ENCODE assay signal across 13 cellular contexts in the genomic region with DNA sequence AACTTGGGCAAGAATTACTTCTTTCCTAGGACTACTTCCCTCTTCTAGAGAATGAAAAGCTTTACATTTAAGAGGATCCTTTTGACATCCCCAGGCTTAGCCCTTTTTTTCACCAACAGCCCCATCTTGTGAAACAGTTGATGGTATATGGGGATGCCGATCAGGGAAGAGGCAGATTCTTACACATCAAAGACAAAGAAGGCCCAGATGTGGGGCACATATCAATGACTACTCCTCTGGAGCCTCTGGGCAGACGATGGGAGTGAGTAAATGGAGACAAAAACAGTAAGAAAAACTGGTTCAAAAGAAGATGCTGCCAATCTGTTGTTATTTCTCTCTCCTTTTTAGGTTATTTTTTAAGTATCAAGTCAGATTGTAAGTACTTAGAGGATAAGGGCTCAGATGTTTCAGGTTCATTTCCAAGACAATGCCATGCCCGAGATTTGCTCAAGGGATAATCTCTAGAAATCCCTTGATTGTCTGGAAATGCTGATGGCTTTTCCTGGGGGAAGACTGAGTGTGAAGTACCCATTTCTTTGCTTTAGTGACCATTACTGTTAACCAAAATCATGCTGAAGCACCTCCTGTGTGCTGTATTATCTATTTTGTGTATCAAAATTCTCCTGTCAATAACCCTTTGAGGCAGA.
A peak's percentile ranks its signal among the peaks of the same experiment; 100 is the strongest.
DNase-seq lines count a peak whose midpoint lies in the region; TF ChIP-seq lines count a peak whose summit lies in the region.
"Had no signal": no experiment of that assay in that cellular context is flagged by ENCODE, and none has a peak within 500 bp of the region (broad histone marks: within the 10 kb centered on the region; RNA-seq: fewer than 3 reads in every experiment).

No MANE protein-coding gene starts in this region.

- intact Hi-C loops in activated CD4-positive, alpha-beta memory T cell treated with anti-CD3 and anti-CD28 coated beads for 36 hours (cut with micrococcal nuclease), result no loop called here

- no peak overlapping the region for H3K4me3 ChIP-seq in HUES64 (ENCODE audit: low read length)
- H3K4me3 ChIP-seq in WERI-Rb-1 (ENCODE audit: low read depth, low read length), result no peak overlapping the region
- H3K4me3 ChIP-seq in neuronal stem cell (ENCODE audit: low read length in 2 of 2), result no peak overlapping the region

- H3K79me1 ChIP-seq in neuronal stem cell (ENCODE audit: low read depth, low read length), result no peaks in the 10 kb centered on the region

- no peak overlapping the region for H3K14ac ChIP-seq in neuronal stem cell (ENCODE audit: low read length)

- no peak for DNase-seq in activated CD4-positive, alpha-beta memory T cell treated with anti-CD3 and anti-CD28 coated beads, Interleukin-2, amount 10 ng/mL, durations not matched to agents 7 days and 5 days
- DNase-seq in activated CD4-positive, alpha-beta memory T cell treated with anti-CD3 and anti-CD28 coated beads for 36 hours, result no peak
- DNase-seq in WERI-Rb-1 (peak; percentile 49), neuronal stem cell (ENCODE audit: low spot score) (no peak), NCI-H226 (no peak), germinal center (ENCODE audit: low spot score) (no peak)
- DNase-seq: 8988T; C1 segment of cervical spinal cord; CD4-positive, alpha-beta memory T cell; COR-L47; DMS53; GF-D8 had no signal

- WGBS in HUES64, result 31% methylated on average over 2 of the region's 3 CpGs
- no CpG with 5 or more reads among the region's 3 CpGs for WGBS in neuronal stem cell (ENCODE audit: extremely low coverage in 2 of 2, insufficient read length in 2 of 2, insufficient replicate concordance in 1 of 2), 2 donors

- no peak overlapping the region for H3K18ac ChIP-seq in neuronal stem cell (ENCODE audit: low read length)

- no peaks in the 10 kb centered on the region for H3K27me3 ChIP-seq in HUES64 (ENCODE audit: insufficient read depth, low read length)
- no peaks in the 10 kb centered on the region for H3K27me3 ChIP-seq in WERI-Rb-1 (ENCODE audit: insufficient read depth, low read depth, severe bottlenecking)
- no peaks in the 10 kb centered on the region for H3K27me3 ChIP-seq in neuronal stem cell (ENCODE audit: control insufficient read depth in 3 of 3, insufficient read depth in 3 of 3, low read depth in 1 of 3, low read length in 3 of 3)

- H3K9me3 Mint-ChIP-seq in activated CD4-positive, alpha-beta memory T cell treated with anti-CD3 and anti-CD28 coated beads, Interleukin-2, amount 10 ng/mL, durations not matched to agents 7 days and 5 days, result no peaks in the 10 kb centered on the region
- H3K9me3 Mint-ChIP-seq in activated CD4-positive, alpha-beta memory T cell treated with anti-CD3 and anti-CD28 coated beads for 36 hours, result no peaks in the 10 kb centered on the region
- H3K9me3 Mint-ChIP-seq: CD4-positive, alpha-beta memory T cell had no signal

- H3K9ac ChIP-seq in HUES64 (ENCODE audit: low read depth, low read length) (no peak overlapping the region), neuronal stem cell (ENCODE audit: low read depth, low read length, poor library complexity) (no peak overlapping the region)

- no peak overlapping the region for H3K4me2 ChIP-seq in neuronal stem cell (ENCODE audit: insufficient read depth, low read length, poor library complexity, severe bottlenecking)

- peaks cover 8% of the 10 kb centered on the region for H3K36me3 Mint-ChIP-seq in activated CD4-positive, alpha-beta memory T cell treated with anti-CD3 and anti-CD28 coated beads, Interleukin-2, amount 10 ng/mL, durations not matched to agents 7 days and 5 days (ENCODE audit: low read depth)
- peaks cover 16% of the 10 kb centered on the region for H3K36me3 Mint-ChIP-seq in activated CD4-positive, alpha-beta memory T cell treated with anti-CD3 and anti-CD28 coated beads for 36 hours

- CTCF ChIA-PET in activated CD4-positive, alpha-beta memory T cell treated with anti-CD3 and anti-CD28 coated beads, Interleukin-2, amount 10 ng/mL, durations not matched to agents 7 days and 5 days (lab: Charles Lee), result no interaction called here
- CTCF ChIA-PET in activated CD4-positive, alpha-beta memory T cell treated with anti-CD3 and anti-CD28 coated beads for 36 hours (lab: Charles Lee), result no interaction called here

- peak overlapping the region; percentile 26 for H3K27ac Mint-ChIP-seq in activated CD4-positive, alpha-beta memory T cell treated with anti-CD3 and anti-CD28 coated beads, Interleukin-2, amount 10 ng/mL, durations not matched to agents 7 days and 5 days
- no peak overlapping the region for H3K27ac Mint-ChIP-seq in activated CD4-positive, alpha-beta memory T cell treated with anti-CD3 and anti-CD28 coated beads for 36 hours

- no peak overlapping the region for H2BK12ac ChIP-seq in neuronal stem cell (ENCODE audit: low read length)

- H3K4ac ChIP-seq in neuronal stem cell (ENCODE audit: low read length), result no peak overlapping the region

- H4K91ac ChIP-seq in neuronal stem cell (ENCODE audit: low read depth, low read length, poor library complexity), result no peak overlapping the region

- POLR2A ChIA-PET in activated CD4-positive, alpha-beta memory T cell treated with anti-CD3 and anti-CD28 coated beads, Interleukin-2, amount 10 ng/mL, durations not matched to agents 7 days and 5 days (lab: Charles Lee), result interaction anchor here (0.7 kb wide), 1 partner anchor 63 kb away, joined by 3 read pairs; no protein-coding TSS in a partner anchor
- POLR2A ChIA-PET in activated CD4-positive, alpha-beta memory T cell treated with anti-CD3 and anti-CD28 coated beads for 36 hours (lab: Charles Lee), result no interaction called here

- no peak overlapping the region for H2BK15ac ChIP-seq in neuronal stem cell (ENCODE audit: low read length)

- TF ChIP-seq CTCF in WERI-Rb-1 (IDR thresholded peaks at IDR 0.05; ENCODE audit: low read depth, low read length), result no peak

- no peaks in the 10 kb centered on the region for H3K9me3 ChIP-seq in HUES64 (ENCODE audit: insufficient read depth, low read depth, low read length)
- H3K9me3 ChIP-seq in WERI-Rb-1 (ENCODE audit: severe bottlenecking), result no peaks in the 10 kb centered on the region
- H3K9me3 ChIP-seq in neuronal stem cell (replicated peaks in 1 of 2; ENCODE audit: control insufficient read depth in 2 of 2, insufficient read depth in 1 of 2, low read depth in 1 of 2, low read length in 2 of 2), result no peaks in the 10 kb centered on the region

- H3K4me3 Mint-ChIP-seq in activated CD4-positive, alpha-beta memory T cell treated with anti-CD3 and anti-CD28 coated beads, Interleukin-2, amount 10 ng/mL, durations not matched to agents 7 days and 5 days, result no peak overlapping the region
- no peak overlapping the region for H3K4me3 Mint-ChIP-seq in activated CD4-positive, alpha-beta memory T cell treated with anti-CD3 and anti-CD28 coated beads for 36 hours
- H3K4me3 Mint-ChIP-seq: CD4-positive, alpha-beta memory T cell had no signal

- H2AK5ac ChIP-seq in neuronal stem cell (ENCODE audit: low read depth, low read length), result no peak overlapping the region

- H4K8ac ChIP-seq in neuronal stem cell (ENCODE audit: low read depth, low read length), result no peak overlapping the region

- peaks cover 29% of the 10 kb centered on the region for H3K4me1 ChIP-seq in HUES64 (ENCODE audit: insufficient read depth, low read length)
- H3K4me1 ChIP-seq in neuronal stem cell (ENCODE audit: control insufficient read depth in 2 of 2, insufficient read depth in 1 of 2, low read depth in 1 of 2, low read length in 2 of 2), result peaks cover 5 to 10% of the 10 kb centered on the region in 2 donors

- peaks cover 22% of the 10 kb centered on the region; the same call in 1 of the 2 replicates for H3K36me3 ChIP-seq in HUES64 (ENCODE audit: insufficient read depth, low read length)
- no peaks in the 10 kb centered on the region for H3K36me3 ChIP-seq in WERI-Rb-1
- peaks cover 0 to 8% of the 10 kb centered on the region in 2 donors for H3K36me3 ChIP-seq in neuronal stem cell (replicated peaks in 1 of 2; ENCODE audit: control insufficient read depth in 2 of 2, insufficient read depth in 2 of 2, low read length in 2 of 2)

- no peak overlapping the region for H3K23ac ChIP-seq in neuronal stem cell (ENCODE audit: low read depth, low read length, poor library complexity)

- no peaks in the 10 kb centered on the region for H3K4me1 Mint-ChIP-seq in activated CD4-positive, alpha-beta memory T cell treated with anti-CD3 and anti-CD28 coated beads, Interleukin-2, amount 10 ng/mL, durations not matched to agents 7 days and 5 days
- H3K4me1 Mint-ChIP-seq in activated CD4-positive, alpha-beta memory T cell treated with anti-CD3 and anti-CD28 coated beads for 36 hours (ENCODE audit: low read depth), result no peaks in the 10 kb centered on the region

- H3K27ac ChIP-seq in HUES64 (ENCODE audit: low read depth, low read length) (peak overlapping the region; percentile 7; the same call in 1 of the 2 replicates), WERI-Rb-1 (no peak overlapping the region), neuronal stem cell (replicated peaks; ENCODE audit: low read length) (no peak overlapping the region)

- H2AFZ ChIP-seq in neuronal stem cell (ENCODE audit: low read length), result no peak overlapping the region

- H2BK120ac ChIP-seq in neuronal stem cell (ENCODE audit: low read depth, low read length), result no peak overlapping the region

- H2BK5ac ChIP-seq in neuronal stem cell (ENCODE audit: low read length), result no peak overlapping the region

- no peaks in the 10 kb centered on the region for H3K27me3 Mint-ChIP-seq in activated CD4-positive, alpha-beta memory T cell treated with anti-CD3 and anti-CD28 coated beads, Interleukin-2, amount 10 ng/mL, durations not matched to agents 7 days and 5 days
- no peaks in the 10 kb centered on the region for H3K27me3 Mint-ChIP-seq in activated CD4-positive, alpha-beta memory T cell treated with anti-CD3 and anti-CD28 coated beads for 36 hours
- H3K27me3 Mint-ChIP-seq: CD4-positive, alpha-beta memory T cell had no signal
